In genomic region chr1:176719478-176719877, GRCh38 we compare ENCODE assay signal across 24 cellular contexts.
"Had no signal": no experiment of that assay in that cellular context is flagged by ENCODE, and none has a peak within 500 bp of the region (broad histone marks: within the 10 kb centered on the region; RNA-seq: fewer than 3 reads in every experiment).

No MANE protein-coding gene starts in this region.

- ATAC-seq: activated CD8-positive, alpha-beta T cell treated with anti-CD3 and anti-CD28 coated beads for 36 hours; activated T-helper 17 cell treated with anti-CD3 and anti-CD28 coated beads, Interleukin-2, amount 50 U/mL, for 72 hours; left ventricle myocardium superior; mucosa of descending colon; stimulated activated effector memory CD8-positive, alpha-beta T cell treated with anti-CD3 and anti-CD28 coated beads, Interleukin-12 subunit alpha, Interleukin-12 subunit beta, amount 100 ng/mL, for 72 hours; T-cell had no signal

- DNase-seq: activated CD4-positive, alpha-beta T cell treated with anti-CD3 and anti-CD28 coated beads for 48 hours; activated CD4-positive, CD25-positive, alpha-beta regulatory T cell; activated CD8-positive, alpha-beta T cell treated with anti-CD3 and anti-CD28 coated beads for 36 hours; activated naive CD4-positive, alpha-beta T cell; activated naive CD8-positive, alpha-beta T cell treated with anti-CD3 and anti-CD28 coated beads, Interleukin-2, amount 10 ng/mL, durations not matched to agents 7 days and 5 days; activated T-cell treated with anti-CD3 and anti-CD28 coated beads, Interleukin-2, amount 50 U/mL, for 1 hour; caudate nucleus; dorsolateral prefrontal cortex; endodermal cell; hypothalamus; left ventricle myocardium superior; mucosa of descending colon; naive B cell; right lobe of liver; small intestine; stimulated activated CD4-positive, alpha-beta T cell treated with anti-CD3 and anti-CD28 coated beads, Interleukin-15, amount 100 ng/mL, for 24 hours; stimulated activated CD4-positive, alpha-beta T cell treated with anti-CD3 and anti-CD28 coated beads, Interleukin-2, amount 100 ng/mL, for 48 hours; stomach; T-cell; testis had no signal

- FAIRE-seq: colon, keratinocyte, small intestine had no signal
